Comparison of ENCODE assay signal across 12 cellular contexts in genomic region chr13:75739244-75739868, GRCh38.
DNase-seq lines count a peak whose midpoint lies in the region; ATAC-seq, FAIRE-seq and TF ChIP-seq lines count a peak whose summit lies in the region.
"Had no signal": no experiment of that assay in that cellular context is flagged by ENCODE, and none has a peak within 500 bp of the region (broad histone marks: within the 10 kb centered on the region; RNA-seq: fewer than 3 reads in every experiment).

No MANE protein-coding gene starts in this region.

- ATAC-seq in GM19351 (IDR thresholded peaks at IDR 0.05; ENCODE audit: unreplicated experiment) (peak; percentile 71), HG02870 (IDR thresholded peaks at IDR 0.05; ENCODE audit: unreplicated experiment) (peak; percentile 74)
- ATAC-seq: stimulated activated effector memory CD8-positive, alpha-beta T cell treated with anti-CD3 and anti-CD28 coated beads, Interleukin-12 subunit alpha, Interleukin-12 subunit beta, amount 100 ng/mL, for 72 hours had no signal

- TF ChIP-seq POLR2A in prostate gland (IDR thresholded peaks at IDR 0.05): no peak

- no peak overlapping the region for H3K4me3 ChIP-seq in prostate gland

- no peak for TF ChIP-seq CTCF in prostate gland (IDR thresholded peaks at IDR 0.05)

- H3K27me3 ChIP-seq in prostate gland (replicated peaks; ENCODE audit: insufficient read depth): no peaks in the 10 kb centered on the region

- intact Hi-C loops in prostate gland (cut with DNase I): no loop called here

- H3K36me3 ChIP-seq in prostate gland: no peaks in the 10 kb centered on the region

- peak; percentile 64 for DNase-seq in EH (ENCODE audit: low read depth)
- peak; percentile 5 for DNase-seq in amniotic epithelial cell (ENCODE audit: low read depth)
- no peak for DNase-seq in HTR-8/SVneo (ENCODE audit: insufficient read length, low spot score)
- no peak for DNase-seq in OCI-M1 (lab: John Stamatoyannopoulos, UW)
- no peak for DNase-seq in GM03348 (ENCODE audit: low spot score)
- no peak for DNase-seq in prostate gland (ENCODE audit: low spot score)
- DNase-seq: stimulated activated CD4-positive, alpha-beta T cell treated with anti-CD3 and anti-CD28 coated beads, Interleukin-1b, Interleukin-23, amount 100 ng/mL, for 48 hours; T1000 had no signal

- no peaks in the 10 kb centered on the region for H3K4me1 ChIP-seq in prostate gland (replicated peaks)

- 59% methylated on average over 2 of the region's 2 CpGs for WGBS in prostate gland

- FAIRE-seq in HTR-8/SVneo (lab: Jason Lieb, UNC): no peak
- FAIRE-seq: D721Med had no signal

- no peaks in the 10 kb centered on the region for H3K9me3 ChIP-seq in prostate gland

- no peak overlapping the region for H3K27ac ChIP-seq in prostate gland

Comparison
In these comparisons a context has a peak if more than half of its experiments do, and no peak if none do; other contexts are left out.
1. DNase-seq: peak in EH (single experiment) and amniotic epithelial cell (single experiment); none in HTR-8/SVneo (single experiment), OCI-M1 (single experiment), GM03348 (single experiment) and prostate gland (single experiment).